ENCODE assay signal across 11 cellular contexts in genomic region chr15:37134244-37134643, GRCh38. TPM values are rescaled to one million over a fixed set of nuclear protein-coding genes. Genes with fewer than 3 reads are reported as not detected.
DNase-seq lines count a peak whose midpoint lies in the region; ATAC-seq, FAIRE-seq and TF ChIP-seq lines count a peak whose summit lies in the region.
"Had no signal": no experiment of that assay in that cellular context is flagged by ENCODE, and none has a peak within 500 bp of the region (broad histone marks: within the 10 kb centered on the region; RNA-seq: fewer than 3 reads in every experiment).

No MANE protein-coding gene starts in this region.

- H3K4me1 Mint-ChIP-seq in mesothelial cell of epicardium = peaks cover 59% of the 10 kb centered on the region

- no peaks in the 10 kb centered on the region for H3K36me3 Mint-ChIP-seq in mesothelial cell of epicardium

- H3K9ac ChIP-seq in OCI-LY3 (ENCODE audit: low read length) = no peak overlapping the region

- H3K4me1 ChIP-seq in heart left ventricle (peaks cover 0 to 5% (median 0%) of the 10 kb centered on the region in 12 donors), OCI-LY3 (ENCODE audit: low read length) (peaks cover 11% of the 10 kb centered on the region)

- H3K36me3 ChIP-seq in heart left ventricle = no peaks in the 10 kb centered on the region
- no peaks in the 10 kb centered on the region for H3K36me3 ChIP-seq in OCI-LY3 (replicated peaks; ENCODE audit: low read depth, low read length)
- no peaks in the 10 kb centered on the region for H3K36me3 ChIP-seq in brain microvascular endothelial cell (replicated peaks)

- 76 to 87% (median 85%) methylated on average over 1 of the region's 1 CpG for WGBS in heart left ventricle, 4 donors

- DNase-seq in Right ventricle myocardium inferior (ENCODE audit: missing footprints) (no peak), heart left ventricle (no peak), mesothelial cell of epicardium (ENCODE audit: low spot score in 2 of 2, unreplicated experiment in 2 of 2) (no peak), D341Med (ENCODE audit: low spot score) (no peak), NCI-H226 (no peak), brain microvascular endothelial cell (no peak), RCC 7860 (ENCODE audit: low spot score) (no peak)
- DNase-seq: NCI-H2029 had no signal

- H4K20me1 ChIP-seq in OCI-LY3 (ENCODE audit: insufficient read depth, low read length) = no peaks in the 10 kb centered on the region

- in situ Hi-C loops in brain microvascular endothelial cell (cut with HindIII; ENCODE audit: low pct_ligation_motif_present, low sequenced_read_pairs) = no loop called here

- H3K9me3 ChIP-seq in heart left ventricle (no peaks in the 10 kb centered on the region), OCI-LY3 (ENCODE audit: insufficient read depth, low read length) (no peaks in the 10 kb centered on the region)

- no peak for FAIRE-seq in RCC 7860 (lab: Jason Lieb, UNC)
- FAIRE-seq: GM19239 had no signal

- ATAC-seq in Right ventricle myocardium inferior (peak; percentile 15), heart left ventricle (no peak)

- peak overlapping the region; percentile 6; the same call in 1 of the 2 replicates for H3K4me2 ChIP-seq in OCI-LY3 (ENCODE audit: low read length)

- H3K79me2 ChIP-seq in OCI-LY3 (ENCODE audit: low read length) = no peaks in the 10 kb centered on the region

- no peak overlapping the region for H3K27ac ChIP-seq in heart left ventricle
- no peak overlapping the region for H3K27ac ChIP-seq in OCI-LY3 (ENCODE audit: low read length)
- no peak overlapping the region for H3K27ac ChIP-seq in brain microvascular endothelial cell

- no peak overlapping the region for H3K4me3 Mint-ChIP-seq in mesothelial cell of epicardium
- H3K4me3 Mint-ChIP-seq: T-helper 1 cell treated with Interleukin-12 subunit alpha and Interleukin-12 subunit beta and Interleukin-4 antibody, amounts not matched to agents 30 μg/mL and 1 μg/mL, for 36 hours had no signal

- TF ChIP-seq CTCF in heart left ventricle (IDR thresholded peaks at IDR 0.05) = no peak
- no peak for TF ChIP-seq CTCF in OCI-LY3 (IDR thresholded peaks at IDR 0.05; ENCODE audit: low read depth, low read length)
- no peak for TF ChIP-seq CTCF in mesothelial cell of epicardium (IDR thresholded peaks at IDR 0.05; ENCODE audit: unreplicated experiment)
- TF ChIP-seq CTCF in brain microvascular endothelial cell (IDR thresholded peaks at IDR 0.05; ENCODE audit: low read depth, low read length, missing control alignments) = no peak

- no peaks in the 10 kb centered on the region for H3K27me3 Mint-ChIP-seq in mesothelial cell of epicardium (ENCODE audit: low read depth)

- H3K9me3 Mint-ChIP-seq in mesothelial cell of epicardium = no peaks in the 10 kb centered on the region
- H3K9me3 Mint-ChIP-seq: T-helper 1 cell treated with Interleukin-12 subunit alpha and Interleukin-12 subunit beta and Interleukin-4 antibody, amounts not matched to agents 30 μg/mL and 1 μg/mL, for 36 hours had no signal

- no peak for TF ChIP-seq POLR2A in heart left ventricle (IDR thresholded peaks at IDR 0.05)

- intact Hi-C loops in Right ventricle myocardium inferior (cut with DNase I) = loop anchor here (5.0 to 10.0 kb wide), 2 partner anchors 632 to 1079 kb away; no protein-coding TSS in a partner anchor
- intact Hi-C loops in heart left ventricle (cut with DNase I) = loop anchor here in 9 of 10 donors (2.0 to 10.0 kb wide), 10 partner anchors 247 to 1619 kb away; no protein-coding TSS in a partner anchor

- H3K4me3 ChIP-seq in heart left ventricle = no peak overlapping the region
- no peak overlapping the region for H3K4me3 ChIP-seq in OCI-LY3 (ENCODE audit: low read length)
- no peak overlapping the region for H3K4me3 ChIP-seq in brain microvascular endothelial cell (ENCODE audit: low read depth, low read length)

- peak overlapping the region; percentile 91 for H3K27ac Mint-ChIP-seq in mesothelial cell of epicardium
- H3K27ac Mint-ChIP-seq: T-helper 1 cell treated with Interleukin-12 subunit alpha and Interleukin-12 subunit beta and Interleukin-4 antibody, amounts not matched to agents 30 μg/mL and 1 μg/mL, for 36 hours had no signal

- no peaks in the 10 kb centered on the region for H3K27me3 ChIP-seq in heart left ventricle
- peaks cover 24% of the 10 kb centered on the region for H3K27me3 ChIP-seq in OCI-LY3 (ENCODE audit: low read depth, low read length)
- H3K27me3 ChIP-seq in brain microvascular endothelial cell (replicated peaks) = peaks cover 3% of the 10 kb centered on the region

- H2AFZ ChIP-seq in OCI-LY3 (ENCODE audit: low read depth, low read length) = no peak overlapping the region

RNA-seq across cellular contexts. Expression of gene MEIS2, which starts 33.9 kb away (rescaled TPM):
- total RNA-seq in Right ventricle myocardium inferior (45.4 TPM), heart left ventricle (10 to 100 TPM; 38.3 to 56.2 (median 49.7) TPM), mesothelial cell of epicardium (377 to 397 TPM (median 379 TPM) in 3 replicates)
- polyA plus RNA-seq in heart left ventricle = 10 to 100 TPM; 13.2 to 89.7 TPM
